ENCODE assay signal across 30 cellular contexts in genomic region chr6:167505199-167505598, GRCh38.
"Had no signal": no experiment of that assay in that cellular context is flagged by ENCODE, and none has a peak within 500 bp of the region (broad histone marks: within the 10 kb centered on the region; RNA-seq: fewer than 3 reads in every experiment).

No MANE protein-coding gene starts in this region.

- H3K27ac ChIP-seq: adrenal gland, body of pancreas, colonic mucosa, epithelial cell of prostate, esophagus squamous epithelium, gastroesophageal sphincter, heart right ventricle had no signal

- ATAC-seq: activated CD4-positive, alpha-beta T cell treated with anti-CD3 and anti-CD28 coated beads for 36 hours; activated CD8-positive, alpha-beta memory T cell treated with anti-CD3 and anti-CD28 coated beads, Interleukin-2, amount 10 ng/mL, durations not matched to agents 7 days and 5 days; activated CD8-positive, alpha-beta T cell treated with anti-CD3 and anti-CD28 coated beads, Interleukin-2, amount 10 ng/mL, durations not matched to agents 7 days and 5 days; activated naive CD8-positive, alpha-beta T cell treated with anti-CD3 and anti-CD28 coated beads, Interleukin-2, amount 50 U/mL, for 24 hours; body of pancreas; T-helper 17 cell had no signal

- H3K4me1 ChIP-seq: adrenal gland, colonic mucosa, esophagus squamous epithelium, gastroesophageal sphincter had no signal

- FAIRE-seq: endometrium, endothelial cell of umbilical vein had no signal

- H3K4me3 ChIP-seq: adrenal gland, body of pancreas, colonic mucosa, esophagus squamous epithelium, gastroesophageal sphincter, heart right ventricle had no signal

- H3K9me3 ChIP-seq: adrenal gland, body of pancreas, colonic mucosa, esophagus squamous epithelium, gastroesophageal sphincter, heart right ventricle had no signal

- H3K27me3 ChIP-seq: adrenal gland, body of pancreas, colonic mucosa had no signal

- H3K36me3 ChIP-seq: adrenal gland, colonic mucosa, esophagus squamous epithelium, gastroesophageal sphincter, heart right ventricle had no signal

- DNase-seq: activated CD4-positive, alpha-beta memory T cell treated with anti-CD3 and anti-CD28 coated beads for 36 hours; activated CD4-positive, alpha-beta T cell treated with anti-CD3 and anti-CD28 coated beads for 36 hours; activated CD4-positive, alpha-beta T cell treated with anti-CD3 and anti-CD28 coated beads, Interleukin-2, amount 10 ng/mL, durations not matched to agents 24 days and 14 days; activated CD4-positive, CD25-positive, alpha-beta regulatory T cell; activated CD4-positive, CD25-positive, alpha-beta regulatory T cell treated with anti-CD3 and anti-CD28 coated beads, Interleukin-2, amount 50 U/mL, for 72 hours; activated CD8-positive, alpha-beta memory T cell treated with anti-CD3 and anti-CD28 coated beads, Interleukin-2, amount 10 ng/mL, durations not matched to agents 7 days and 5 days; activated CD8-positive, alpha-beta memory T cell treated with anti-CD3 and anti-CD28 coated beads, Interleukin-2, amount 50 U/mL, for 4 hours; activated CD8-positive, alpha-beta T cell treated with anti-CD3 and anti-CD28 coated beads, Interleukin-2, amount 10 ng/mL, durations not matched to agents 7 days and 5 days; activated effector memory CD4-positive, alpha-beta T cell treated with anti-CD3 and anti-CD28 coated beads, Interleukin-2, amount 50 U/mL, for 16 hours; activated naive CD4-positive, alpha-beta T cell treated with anti-CD3 and anti-CD28 coated beads for 36 hours; activated naive CD8-positive, alpha-beta T cell treated with anti-CD3 and anti-CD28 coated beads for 36 hours; activated naive CD8-positive, alpha-beta T cell treated with anti-CD3 and anti-CD28 coated beads, Interleukin-2, amount 50 U/mL, for 24 hours; activated T-cell treated with anti-CD3 and anti-CD28 coated beads, Interleukin-2, amount 50 U/mL, for 1 hour; activated T-cell treated with anti-CD3 and anti-CD28 coated beads, Interleukin-2, amount 50 U/mL, for 48 hours; adrenal gland; amygdala; body of pancreas; central memory CD4-positive, alpha-beta T cell; cerebellar nuclear complex; colonic mucosa; effector CD8-positive, alpha-beta T cell; esophagus squamous epithelium; foreskin melanocyte; heart right ventricle; T-helper 17 cell; T1000 had no signal
